8 cellular contexts compared by ENCODE assay signal in the genomic region with DNA sequence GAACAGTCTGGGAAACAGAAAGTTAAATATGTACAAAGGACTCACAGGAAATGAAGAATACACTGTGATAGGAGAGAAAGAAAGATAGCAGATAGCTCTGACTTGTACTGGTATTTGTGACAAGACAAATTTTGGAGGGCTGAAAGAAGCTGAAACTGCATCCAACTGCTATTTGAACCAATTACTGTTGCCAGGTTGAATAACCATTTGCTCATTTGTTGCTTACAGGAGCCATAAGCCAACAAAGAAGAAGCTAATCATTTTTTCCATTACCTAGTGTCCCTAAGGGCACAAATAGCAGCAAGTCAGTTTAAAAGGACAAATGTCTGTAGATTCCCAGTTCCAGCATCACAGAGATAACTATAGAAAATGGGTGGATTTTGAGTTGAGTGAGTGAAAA.
"Had no signal": no experiment of that assay in that cellular context is flagged by ENCODE, and none has a peak within 500 bp of the region (broad histone marks: within the 10 kb centered on the region; RNA-seq: fewer than 3 reads in every experiment).

No MANE protein-coding gene starts in this region.

- H3K4me1 ChIP-seq: HAP-1 had no signal

- H3K27me3 Mint-ChIP-seq: IgD-negative memory B cell had no signal

- H3K36me3 ChIP-seq: HAP-1 had no signal

- DNase-seq: GM23248, GOT3, H7, HFFc6 had no signal

- H3K9me3 ChIP-seq: HAP-1 had no signal

- FAIRE-seq: HepG2 had no signal

- H3K4me1 Mint-ChIP-seq: IgD-negative memory B cell had no signal

- H3K4me3 ChIP-seq: GM23248, HAP-1 had no signal

- H3K27ac ChIP-seq: GM23248, HL-60 had no signal

- H3K27ac Mint-ChIP-seq: HFFc6, IgD-negative memory B cell had no signal

- H3K4me3 Mint-ChIP-seq: HFFc6, IgD-negative memory B cell had no signal
